In genomic region chr7:23680417-23681405, GRCh38 we compare ENCODE assay signal across 1 cellular context.
A peak's percentile ranks its signal among the peaks of the same experiment; 100 is the strongest.
TF ChIP-seq lines count a peak whose summit lies in the region.

No MANE protein-coding gene starts in this region.

TF ChIP-seq in HEK293, 187 proteins besides CTCF, POLR2A, EP300 and RAD21 (continued from another document):
- TF ChIP-seq PRDM10 (tag by site-specific recombination; IDR thresholded peaks at IDR 0.05) (peak; percentile 69), ZNF24 (tag by site-specific recombination; IDR thresholded peaks at IDR 0.05) (0 out of 2 replicates have a peak, but pooled peaks have one; percentile 44), ZNF121 (tag by site-specific recombination; IDR thresholded peaks at IDR 0.05) (no peak), ZFP41 (tag by site-specific recombination; IDR thresholded peaks at IDR 0.05; ENCODE audit: borderline replicate concordance) (no peak), EGR2 (tag by site-specific recombination; IDR thresholded peaks at IDR 0.05; ENCODE audit: low read depth) (0 out of 2 replicates have a peak, but pooled peaks have one; percentile 16), MZF1 (tag by site-specific recombination; IDR thresholded peaks at IDR 0.05; ENCODE audit: borderline replicate concordance) (peak; percentile 91; the same call in 1 of the 2 replicates), ZNF394 (tag by site-specific recombination; IDR thresholded peaks at IDR 0.05; ENCODE audit: borderline replicate concordance) (peak; percentile 46), ZBTB17 (tag by site-specific recombination; IDR thresholded peaks at IDR 0.05) (peak; percentile 90), ZNF335 (tag by site-specific recombination; conservative IDR thresholded peaks at IDR 0.05) (peak; percentile 65), GLI4 (tag by site-specific recombination; IDR thresholded peaks at IDR 0.05) (no peak), SP3 (tag by site-specific recombination; IDR thresholded peaks at IDR 0.05) (no peak), ZXDB (tag by site-specific recombination; IDR thresholded peaks at IDR 0.05) (0 out of 2 replicates have a peak, but pooled peaks have one; percentile 28), KLF7 (tag by site-specific recombination; IDR thresholded peaks at IDR 0.05; ENCODE audit: borderline replicate concordance) (0 out of 2 replicates have a peak, but pooled peaks have one; percentile 27), ZNF660 (tag by site-specific recombination; IDR thresholded peaks at IDR 0.05) (peak; percentile 46; the same call in 1 of the 2 replicates), ZBTB11 (tag by site-specific recombination; conservative IDR thresholded peaks at IDR 0.05; ENCODE audit: low read depth) (peak; percentile 74), SP2 (tag by site-specific recombination; IDR thresholded peaks at IDR 0.05) (peak; percentile 50), GLIS2 (tag by site-specific recombination; IDR thresholded peaks at IDR 0.05) (peak; percentile 70), PATZ1 (tag by site-specific recombination; IDR thresholded peaks at IDR 0.05) (peak; percentile 34; the same call in 1 of the 2 replicates), ZNF610 (tag by site-specific recombination; IDR thresholded peaks at IDR 0.05; ENCODE audit: borderline replicate concordance) (0 out of 2 replicates have a peak, but pooled peaks have one; percentile 34), ZBTB26 (tag by site-specific recombination; optimal IDR thresholded peaks at IDR 0.05) (peak; percentile 44), ZNF18 (tag by site-specific recombination; IDR thresholded peaks at IDR 0.05) (peak; percentile 9; the same call in 1 of the 2 replicates), KLF17 (tag by site-specific recombination; IDR thresholded peaks at IDR 0.05) (peak; percentile 39; the same call in 1 of the 2 replicates), ZEB2 (tag by site-specific recombination; IDR thresholded peaks at IDR 0.05) (0 out of 2 replicates have a peak, but pooled peaks have one; percentile 15), ZNF600 (tag by site-specific recombination; IDR thresholded peaks at IDR 0.05) (0 out of 2 replicates have a peak, but pooled peaks have one; percentile 13), ZNF530 (tag by site-specific recombination; IDR thresholded peaks at IDR 0.05; ENCODE audit: low read depth) (no peak), ZNF658 (tag by site-specific recombination; IDR thresholded peaks at IDR 0.05) (no peak), IKZF3 (tag by site-specific recombination; IDR thresholded peaks at IDR 0.05) (peak; percentile 75), ZBTB48 (tag by site-specific recombination; IDR thresholded peaks at IDR 0.05) (peak; percentile 58), GLIS1 (tag by site-specific recombination; IDR thresholded peaks at IDR 0.05) (peak; percentile 98)
